Comparison of ENCODE assay signal across 11 cellular contexts in the genomic region with DNA sequence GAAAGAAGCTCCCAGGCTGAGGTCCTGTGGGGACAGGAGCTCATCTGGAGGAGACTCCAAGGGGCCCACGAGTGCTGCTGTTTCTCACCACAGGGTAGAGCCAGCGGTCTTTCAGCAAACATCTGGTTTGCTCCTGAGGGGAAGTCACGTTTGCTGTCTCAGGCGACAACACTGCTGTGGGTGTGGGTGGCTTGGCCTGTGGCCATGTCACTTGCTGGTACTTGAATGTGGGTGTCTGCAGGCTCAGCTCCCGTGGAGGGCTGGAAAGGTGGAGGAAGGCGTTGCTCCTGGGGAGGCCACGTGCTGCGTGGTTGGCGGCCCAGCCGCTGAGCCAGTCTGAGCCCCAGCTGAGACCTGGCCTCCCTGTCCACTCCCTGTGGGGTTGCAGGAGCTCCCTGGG. TPM values are rescaled to one million over a fixed set of nuclear protein-coding genes. Genes with fewer than 3 reads are reported as not detected.
DNase-seq lines count a peak whose midpoint lies in the region; ATAC-seq and TF ChIP-seq lines count a peak whose summit lies in the region.
"Had no signal": no experiment of that assay in that cellular context is flagged by ENCODE, and none has a peak within 500 bp of the region (broad histone marks: within the 10 kb centered on the region; RNA-seq: fewer than 3 reads in every experiment).

No MANE protein-coding gene starts in this region.

- no peak for TF ChIP-seq POLR2A in HCT116 (IDR thresholded peaks at IDR 0.05; ENCODE audit: borderline replicate concordance, extremely low read depth, insufficient read depth, insufficient read length)
- no peak for TF ChIP-seq POLR2A in esophagus squamous epithelium (IDR thresholded peaks at IDR 0.05)

- POLR2A ChIA-PET in HCT116 (lab: Charles Lee) = no interaction called here

- RAD21 ChIA-PET in HCT116 (lab: Charles Lee; ENCODE audit: low non-redundant PET in 1 of 2, low total read pairs in 2 of 2, uncharacterized antibody in 2 of 2, unreplicated experiment in 2 of 2) = no interaction called here

- no peaks in the 10 kb centered on the region for H3K9me2 ChIP-seq in HCT116 (ENCODE audit: insufficient read depth)

- BruUV-seq in HCT116 (replicated peaks; lab: Mats Ljungman, UMichigan) = no TSS peak

- H3K36me3 ChIP-seq in HCT116 (ENCODE audit: control insufficient read depth in 1 of 2, insufficient read depth in 2 of 2, low read length in 2 of 2) (no peaks in the 10 kb centered on the region), left ventricle myocardium inferior (peaks cover 50% of the 10 kb centered on the region), esophagus squamous epithelium (peaks cover 0 to 34% (median 0%) of the 10 kb centered on the region in 3 donors), HAP-1 (replicated peaks) (0 out of 2 replicates have a peak, but pooled peaks cover 2% of the 10 kb centered on the region)
- H3K36me3 ChIP-seq: thoracic aorta had no signal

- H3K9ac ChIP-seq in HCT116 (ENCODE audit: low read length) = no peak overlapping the region

- ATAC-seq in HCT116 = no peak
- no peak for ATAC-seq in GM18870 (IDR thresholded peaks at IDR 0.05; ENCODE audit: unreplicated experiment)
- ATAC-seq in HG03039 (IDR thresholded peaks at IDR 0.05; ENCODE audit: unreplicated experiment) = no peak

- H3K4me3 ChIP-seq in AG10803 (ENCODE audit: low read length) (no peak overlapping the region), HCT116 (replicated peaks in 1 of 2; ENCODE audit: low read depth in 1 of 2, low read length in 2 of 2) (no peak overlapping the region), left ventricle myocardium inferior (no peak overlapping the region), esophagus squamous epithelium (no peak overlapping the region), HAP-1 (no peak overlapping the region)
- H3K4me3 ChIP-seq: psoas muscle, thoracic aorta had no signal

- no peaks in the 10 kb centered on the region for H3K79me2 ChIP-seq in HCT116 (ENCODE audit: insufficient read depth, low read length)

- CTCF ChIA-PET in HCT116 (lab: Charles Lee) = interaction anchor here (0.8 kb wide), 1 partner anchor 338 kb away, joined by 3 read pairs; no protein-coding TSS in a partner anchor

- in situ Hi-C loops in HAP-1 (cut with MboI; ENCODE audit: low sequenced_read_pairs) = no loop called here

- intact Hi-C loops in HCT116 (cut with micrococcal nuclease) (no loop called here), left ventricle myocardium inferior (cut with micrococcal nuclease) (no loop called here), esophagus squamous epithelium (cut with DNase I) (loop anchor here (10.0 kb wide), 1 partner anchor 319 kb away; no protein-coding TSS in a partner anchor)

- WGBS in esophagus squamous epithelium, 2 donors = 15 to 60% methylated on average over 4 to 10 of the region's 10 CpGs

- H3K4me2 ChIP-seq in HCT116 (ENCODE audit: low read length) = no peak overlapping the region

- H3K9me3 ChIP-seq in HCT116 (ENCODE audit: control insufficient read depth in 1 of 2, insufficient read depth in 1 of 2, low read depth in 1 of 2, low read length in 2 of 2) (no peaks in the 10 kb centered on the region), left ventricle myocardium inferior (replicated peaks) (no peaks in the 10 kb centered on the region), esophagus squamous epithelium (no peaks in the 10 kb centered on the region), HAP-1 (no peaks in the 10 kb centered on the region)
- H3K9me3 ChIP-seq: psoas muscle, thoracic aorta had no signal

- TF ChIP-seq CTCF in AG10803 (conservative IDR thresholded peaks at IDR 0.05; ENCODE audit: low read length) (no peak), HCT116 (IDR thresholded peaks at IDR 0.05 in 2 of 3, conservative IDR thresholded peaks at IDR 0.05 in 1 of 3; ENCODE audit: borderline replicate concordance in 1 of 3, insufficient read depth in 1 of 3, low read depth in 2 of 3, low read length in 2 of 3) (no peak), left ventricle myocardium inferior (IDR thresholded peaks at IDR 0.05; ENCODE audit: borderline replicate concordance) (peak; percentile 40), esophagus squamous epithelium (IDR thresholded peaks at IDR 0.05) (peak in 1 of 6 experiments; percentile 31)

- H2AFZ ChIP-seq in HCT116 (ENCODE audit: low read depth, low read length, poor library complexity, severe bottlenecking) = no peak overlapping the region

- TF ChIP-seq RAD21 in HCT116 (IDR thresholded peaks at IDR 0.05; ENCODE audit: low read depth) = peak; percentile 9; the same call in 1 of the 2 replicates

- peak; percentile 3 for DNase-seq in AG10803 (ENCODE audit: low read depth)
- no peak for DNase-seq in HCT116 (ENCODE audit: low read depth, low spot score)
- DNase-seq in activated CD4-positive, alpha-beta T cell treated with anti-CD3 and anti-CD28 coated beads, Interleukin-2, amount 50 U/mL, for 1 hour = peak; percentile 36
- peak; percentile 43 for DNase-seq in left ventricle myocardium inferior
- DNase-seq in esophagus squamous epithelium (lab: John Stamatoyannopoulos, UW) = no peak
- DNase-seq in HAP-1 (ENCODE audit: low spot score in 2 of 2) = no peak
- DNase-seq: DMS79, psoas muscle had no signal

- H3K27me3 ChIP-seq in HCT116 (ENCODE audit: insufficient read depth, low read length) (no peaks in the 10 kb centered on the region), left ventricle myocardium inferior (ENCODE audit: low read depth) (no peaks in the 10 kb centered on the region), esophagus squamous epithelium (no peaks in the 10 kb centered on the region), HAP-1 (ENCODE audit: low read depth) (no peaks in the 10 kb centered on the region)

- H3K27ac ChIP-seq in HCT116 (ENCODE audit: low read depth, low read length) = no peak overlapping the region
- H3K27ac ChIP-seq in left ventricle myocardium inferior (replicated peaks) = no peak overlapping the region
- no peak overlapping the region for H3K27ac ChIP-seq in esophagus squamous epithelium
- H3K27ac ChIP-seq: psoas muscle, thoracic aorta had no signal

- H4K20me1 ChIP-seq in HCT116 (ENCODE audit: insufficient read depth) = no peaks in the 10 kb centered on the region

- H3K4me1 ChIP-seq in HCT116 (ENCODE audit: control insufficient read depth in 1 of 2, insufficient read depth in 2 of 2, low read length in 2 of 2) (no peaks in the 10 kb centered on the region), left ventricle myocardium inferior (peaks cover 16% of the 10 kb centered on the region), esophagus squamous epithelium (peaks cover 0 to 13% (median 4%) of the 10 kb centered on the region in 3 donors), HAP-1 (no peaks in the 10 kb centered on the region)
- H3K4me1 ChIP-seq: psoas muscle had no signal

TF ChIP-seq in HCT116, 20 proteins besides CTCF, POLR2A, EP300 and RAD21 (continues in another document):
- no peak for TF ChIP-seq SIN3A (IDR thresholded peaks at IDR 0.05; ENCODE audit: low read depth)
- TF ChIP-seq POLR2AphosphoS5 (IDR thresholded peaks at IDR 0.05; ENCODE audit: low read depth, low read length) = no peak
- TF ChIP-seq EGR1 (IDR thresholded peaks at IDR 0.05; ENCODE audit: low read depth) = no peak
- no peak for TF ChIP-seq EZH2 (IDR thresholded peaks at IDR 0.05)
- TF ChIP-seq JUND (IDR thresholded peaks at IDR 0.05) = no peak
- no peak for TF ChIP-seq TCF7L2 (IDR thresholded peaks at IDR 0.05; ENCODE audit: borderline replicate concordance, extremely low read depth, insufficient read depth, insufficient read length)
- TF ChIP-seq, protein P1, sequence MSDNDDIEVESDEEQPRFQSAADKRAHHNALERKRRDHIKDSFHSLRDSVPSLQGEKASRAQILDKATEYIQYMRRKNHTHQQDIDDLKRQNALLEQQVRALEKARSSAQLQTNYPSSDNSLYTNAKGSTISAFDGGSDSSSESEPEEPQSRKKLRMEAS (IDR thresholded peaks at IDR 0.05) = no peak
- no peak for TF ChIP-seq SP1 (IDR thresholded peaks at IDR 0.05; ENCODE audit: low read depth)
- no peak for TF ChIP-seq CBX3 (IDR thresholded peaks at IDR 0.05; ENCODE audit: low read depth)
- TF ChIP-seq, protein P2, sequence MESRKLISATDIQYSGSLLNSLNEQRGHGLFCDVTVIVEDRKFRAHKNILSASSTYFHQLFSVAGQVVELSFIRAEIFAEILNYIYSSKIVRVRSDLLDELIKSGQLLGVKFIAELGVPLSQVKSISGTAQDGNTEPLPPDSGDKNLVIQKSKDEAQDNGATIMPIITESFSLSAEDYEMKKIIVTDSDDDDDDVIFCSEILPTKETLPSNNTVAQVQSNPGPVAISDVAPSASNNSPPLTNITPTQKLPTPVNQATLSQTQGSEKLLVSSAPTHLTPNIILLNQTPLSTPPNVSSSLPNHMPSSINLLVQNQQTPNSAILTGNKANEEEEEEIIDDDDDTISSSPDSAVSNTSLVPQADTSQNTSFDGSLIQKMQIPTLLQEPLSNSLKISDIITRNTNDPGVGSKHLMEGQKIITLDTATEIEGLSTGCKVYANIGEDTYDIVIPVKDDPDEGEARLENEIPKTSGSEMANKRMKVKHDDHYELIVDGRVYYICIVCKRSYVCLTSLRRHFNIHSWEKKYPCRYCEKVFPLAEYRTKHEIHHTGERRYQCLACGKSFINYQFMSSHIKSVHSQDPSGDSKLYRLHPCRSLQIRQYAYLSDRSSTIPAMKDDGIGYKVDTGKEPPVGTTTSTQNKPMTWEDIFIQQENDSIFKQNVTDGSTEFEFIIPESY (IDR thresholded peaks at IDR 0.05; ENCODE audit: extremely low read depth, insufficient replicate concordance, low read length) = no peak
- TF ChIP-seq ZFX (IDR thresholded peaks at IDR 0.05) = no peak
- TF ChIP-seq, protein P3, sequence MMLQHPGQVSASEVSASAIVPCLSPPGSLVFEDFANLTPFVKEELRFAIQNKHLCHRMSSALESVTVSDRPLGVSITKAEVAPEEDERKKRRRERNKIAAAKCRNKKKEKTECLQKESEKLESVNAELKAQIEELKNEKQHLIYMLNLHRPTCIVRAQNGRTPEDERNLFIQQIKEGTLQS (IDR thresholded peaks at IDR 0.05) = no peak
- TF ChIP-seq ZNF274 (IDR thresholded peaks at IDR 0.05; ENCODE audit: low read depth, low read length) = no peak
- TF ChIP-seq ELF1 (IDR thresholded peaks at IDR 0.05; ENCODE audit: borderline replicate concordance, low read depth) = no peak
- no peak for TF ChIP-seq SRF (IDR thresholded peaks at IDR 0.05; ENCODE audit: low read depth)

RNA-seq across cellular contexts. Expression of a gene that starts 52.8 kb away (rescaled TPM):
- total RNA-seq in HCT116 (2021; ENCODE audit: unreplicated experiment) (15.9 TPM), left ventricle myocardium inferior (531 TPM), esophagus squamous epithelium (10 to 100 TPM; 43.1 to 64.3 (median 59.5) TPM)
- polyA plus RNA-seq in HCT116 (2012) = 13.2 and 13.6 TPM in 2 replicates

Comparison
In these comparisons a context has a peak if more than half of its experiments do, and no peak if none do; other contexts are left out.
1. DNase-seq: peak in AG10803 (single experiment), activated CD4-positive, alpha-beta T cell treated with anti-CD3 and anti-CD28 coated beads, Interleukin-2, amount 50 U/mL, for 1 hour (single experiment) and left ventricle myocardium inferior (single experiment); none in HCT116 (single experiment), esophagus squamous epithelium (single experiment) and HAP-1 (0 of 2).